12 cellular contexts compared by ENCODE assay signal in the genomic region with DNA sequence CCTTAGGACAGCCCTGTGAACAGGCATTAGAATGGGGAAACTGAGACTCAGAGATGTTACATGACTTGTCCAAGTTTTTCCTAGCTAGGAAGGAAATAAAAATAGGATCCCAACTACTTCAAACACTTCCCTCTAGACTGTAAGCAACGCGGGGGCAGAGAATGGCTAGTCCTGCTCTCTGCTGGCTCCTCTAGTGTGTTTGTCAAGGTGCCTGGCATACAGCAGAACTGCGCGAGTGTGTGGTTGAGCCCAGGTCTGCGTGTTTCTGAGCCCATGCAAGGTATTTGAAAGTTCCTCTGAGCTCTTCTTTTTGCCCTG.
DNase-seq lines count a peak whose midpoint lies in the region; ATAC-seq and TF ChIP-seq lines count a peak whose summit lies in the region.
"Had no signal": no experiment of that assay in that cellular context is flagged by ENCODE, and none has a peak within 500 bp of the region (broad histone marks: within the 10 kb centered on the region; RNA-seq: fewer than 3 reads in every experiment).

No MANE protein-coding gene starts in this region.

- ATAC-seq in PC-3 (peak; percentile 59), thoracic aorta (ENCODE audit: insufficient number of reproducible peaks, low FRiP score, low read depth) (peak; percentile 12)

- peak overlapping the region; percentile 66 for H3K9ac ChIP-seq in PC-3 (ENCODE audit: low read length)

- H4K20me1 ChIP-seq in PC-3 (ENCODE audit: low read length) = no peaks in the 10 kb centered on the region

- H3K4me2 ChIP-seq in PC-3 (ENCODE audit: low read length) = peak overlapping the region; percentile 79

- BruUV-seq in PC-3 (replicated peaks; lab: Mats Ljungman, UMichigan) = no TSS peak

- peaks cover 6% of the 10 kb centered on the region for H3F3A ChIP-seq in PC-3 (ENCODE audit: low read length, unreplicated experiment)

- no peaks in the 10 kb centered on the region for H3K9me3 ChIP-seq in PC-3 (ENCODE audit: low read length)
- no peaks in the 10 kb centered on the region for H3K9me3 ChIP-seq in thoracic aorta
- H3K9me3 ChIP-seq: Caco-2, right atrium auricular region had no signal

- H3K36me3 ChIP-seq in PC-3 (ENCODE audit: low read depth, low read length) = no peaks in the 10 kb centered on the region
- H3K36me3 ChIP-seq in brain microvascular endothelial cell (replicated peaks) = no peaks in the 10 kb centered on the region
- H3K36me3 ChIP-seq in thoracic aorta = no peaks in the 10 kb centered on the region
- H3K36me3 ChIP-seq: right atrium auricular region had no signal

- H3K9me2 ChIP-seq in PC-3 (replicated peaks; ENCODE audit: low read length) = no peaks in the 10 kb centered on the region

- in situ Hi-C loops in brain microvascular endothelial cell (cut with HindIII; ENCODE audit: low pct_ligation_motif_present, low sequenced_read_pairs) = no loop called here

- POLR2A ChIA-PET in PC-3 (lab: Charles Lee; ENCODE audit: unreplicated experiment) = interaction anchor here (0.5 kb wide), 1 partner anchor 33 kb away, joined by 3 read pairs; no protein-coding TSS in a partner anchor

- CTCF ChIA-PET in PC-3 (lab: Charles Lee) = interaction anchor here (1.5 kb wide), 1 partner anchor 38 kb away, joined by 5 read pairs; no protein-coding TSS in a partner anchor

- H2AFZ ChIP-seq in PC-3 (ENCODE audit: low read length) = peak overlapping the region; percentile 31

- H3K4me1 ChIP-seq in PC-3 (ENCODE audit: insufficient read depth, low read length) (peaks cover 51% of the 10 kb centered on the region), thoracic aorta (ENCODE audit: control insufficient read depth in 1 of 2, low read depth in 2 of 2) (peaks cover 34 to 61% of the 10 kb centered on the region in 2 donors)

- DNase-seq in PC-3 (no peak), brain microvascular endothelial cell (no peak), mesenteric fat pad (ENCODE audit: low spot score) (peak; percentile 41), thoracic aorta (ENCODE audit: low spot score) (no peak), NCI-H69 (lab: John Stamatoyannopoulos, UW) (no peak), EL (no peak)
- no peak for DNase-seq in NK-92 treated with Interleukin-12 subunit alpha and Interleukin-12 subunit beta, amount 100 ng/mL, for 24 hours (lab: John Stamatoyannopoulos, UW)
- DNase-seq: activated naive CD4-positive, alpha-beta T cell treated with anti-CD3 and anti-CD28 coated beads for 36 hours; immature natural killer cell; NCI-H187 had no signal

- H3K4me3 ChIP-seq in PC-3 (ENCODE audit: low read length) (peak overlapping the region; percentile 21; the same call in 1 of the 2 replicates), brain microvascular endothelial cell (ENCODE audit: low read depth, low read length) (no peak overlapping the region), thoracic aorta (peak overlapping the region; percentile 22)
- H3K4me3 ChIP-seq: right atrium auricular region had no signal

- H3K27ac ChIP-seq in PC-3 (ENCODE audit: low read length) (peak overlapping the region; percentile 95), brain microvascular endothelial cell (peak overlapping the region; percentile 64), thoracic aorta (peak overlapping the region; percentile 73 to 94)
- H3K27ac ChIP-seq: right atrium auricular region had no signal

- TF ChIP-seq CTCF in PC-3 (conservative IDR thresholded peaks at IDR 0.05; ENCODE audit: low read depth, low read length) (no peak), brain microvascular endothelial cell (IDR thresholded peaks at IDR 0.05; ENCODE audit: low read depth, low read length, missing control alignments) (no peak), thoracic aorta (IDR thresholded peaks at IDR 0.05) (no peak)

- H3K79me2 ChIP-seq in PC-3 (ENCODE audit: low read length) = no peaks in the 10 kb centered on the region

- intact Hi-C loops in PC-3 (cut with micrococcal nuclease) = loop anchor here (2.0 to 5.0 kb wide), 2 partner anchors 38 to 76 kb away; no protein-coding TSS in a partner anchor

- H3K27me3 ChIP-seq in PC-3 (ENCODE audit: low read length) (no peaks in the 10 kb centered on the region), brain microvascular endothelial cell (replicated peaks) (no peaks in the 10 kb centered on the region), thoracic aorta (replicated peaks; ENCODE audit: insufficient read depth) (no peaks in the 10 kb centered on the region)
- H3K27me3 ChIP-seq: right atrium auricular region had no signal
